Comparison of ENCODE assay signal across 8 cellular contexts in genomic region chr6:97049254-97050004, GRCh38.
DNase-seq lines count a peak whose midpoint lies in the region; ATAC-seq and TF ChIP-seq lines count a peak whose summit lies in the region.

No MANE protein-coding gene starts in this region.

- H3K4me1 ChIP-seq in naive thymus-derived CD4-positive, alpha-beta T cell (ENCODE audit: control insufficient read depth in 2 of 2, insufficient read depth in 2 of 2, low read length in 2 of 2), result no peaks in the 10 kb centered on the region
- no peaks in the 10 kb centered on the region for H3K4me1 ChIP-seq in effector memory CD4-positive, alpha-beta T cell (ENCODE audit: control insufficient read depth, insufficient read depth, low read length, poor library complexity, severe bottlenecking)

- CTCF ChIA-PET in naive thymus-derived CD4-positive, alpha-beta T cell (lab: Charles Lee), result no interaction called here

- H3K27ac Mint-ChIP-seq in CD14-positive monocyte, result peak overlapping the region in 4 of 7 donors; percentile 33 to 61 (median 48)
- peak overlapping the region in 6 of 9 donors; percentile 0 to 82 (median 29) for H3K27ac Mint-ChIP-seq in naive thymus-derived CD4-positive, alpha-beta T cell

- no peaks in the 10 kb centered on the region for H3K36me3 Mint-ChIP-seq in CD14-positive monocyte
- peaks cover 0 to 9% (median 0%) of the 10 kb centered on the region in 5 donors for H3K36me3 Mint-ChIP-seq in naive thymus-derived CD4-positive, alpha-beta T cell

- no peak overlapping the region for H3K4me3 ChIP-seq in naive thymus-derived CD4-positive, alpha-beta T cell (ENCODE audit: low read length)
- H3K4me3 ChIP-seq in effector memory CD4-positive, alpha-beta T cell (ENCODE audit: insufficient read depth, low read depth, low read length, poor library complexity, severe bottlenecking), result no peak overlapping the region

- H3K36me3 ChIP-seq in naive thymus-derived CD4-positive, alpha-beta T cell (ENCODE audit: control insufficient read depth in 2 of 3, insufficient read depth in 3 of 3, low read length in 3 of 3), result no peaks in the 10 kb centered on the region
- H3K36me3 ChIP-seq in effector memory CD4-positive, alpha-beta T cell (ENCODE audit: control insufficient read depth, insufficient read depth, low read length), result no peaks in the 10 kb centered on the region

- no peaks in the 10 kb centered on the region for H3K27me3 ChIP-seq in naive thymus-derived CD4-positive, alpha-beta T cell (ENCODE audit: control insufficient read depth in 2 of 2, insufficient read depth in 2 of 2, low read length in 2 of 2)
- no peaks in the 10 kb centered on the region for H3K27me3 ChIP-seq in effector memory CD4-positive, alpha-beta T cell (replicated peaks; ENCODE audit: control insufficient read depth, insufficient read depth, low read length, poor library complexity, severe bottlenecking)

- H3K4me3 Mint-ChIP-seq in CD14-positive monocyte, result peak overlapping the region in 1 of 2 donors; percentile 50
- peak overlapping the region in 4 of 10 donors; percentile 2 to 42 (median 22) for H3K4me3 Mint-ChIP-seq in naive thymus-derived CD4-positive, alpha-beta T cell

- no peak for TF ChIP-seq CTCF in CD14-positive monocyte (IDR thresholded peaks at IDR 0.05)

- no peaks in the 10 kb centered on the region for H3K9me3 ChIP-seq in naive thymus-derived CD4-positive, alpha-beta T cell (ENCODE audit: control insufficient read depth in 2 of 3, low read length in 3 of 3)
- no peaks in the 10 kb centered on the region for H3K9me3 ChIP-seq in effector memory CD4-positive, alpha-beta T cell (ENCODE audit: control insufficient read depth, low read length)

- no peak overlapping the region for H3K27ac ChIP-seq in naive thymus-derived CD4-positive, alpha-beta T cell (ENCODE audit: low read depth, low read length)
- no peak overlapping the region for H3K27ac ChIP-seq in effector memory CD4-positive, alpha-beta T cell (ENCODE audit: insufficient read depth, low read length, poor library complexity, severe bottlenecking)

- intact Hi-C loops in CD14-positive monocyte (cut with micrococcal nuclease), result no loop called here
- intact Hi-C loops in naive thymus-derived CD4-positive, alpha-beta T cell (cut with micrococcal nuclease), result loop anchor here in 1 of 2 donors (10.0 kb wide), 1 partner anchor 125 kb away; the partner anchor contains the start of gene KLHL32

- no peaks in the 10 kb centered on the region for H3K9me3 Mint-ChIP-seq in CD14-positive monocyte
- H3K9me3 Mint-ChIP-seq in naive thymus-derived CD4-positive, alpha-beta T cell, result no peaks in the 10 kb centered on the region

- peaks cover 0 to 2% (median under 1%) of the 10 kb centered on the region in 3 donors for H3K27me3 Mint-ChIP-seq in CD14-positive monocyte (ENCODE audit: low read depth in 3 of 3)
- H3K27me3 Mint-ChIP-seq in naive thymus-derived CD4-positive, alpha-beta T cell, result peaks cover 0 to 5% (median 0%) of the 10 kb centered on the region in 5 donors

- peak; percentile 97 for ATAC-seq in HG03103 (IDR thresholded peaks at IDR 0.05; ENCODE audit: low read depth, unreplicated experiment)
- ATAC-seq in naive thymus-derived CD4-positive, alpha-beta T cell, result peak; percentile 48

- peaks cover 19% of the 10 kb centered on the region for H3K4me1 Mint-ChIP-seq in CD14-positive monocyte
- peaks cover 0 to 13% (median 10%) of the 10 kb centered on the region in 7 donors for H3K4me1 Mint-ChIP-seq in naive thymus-derived CD4-positive, alpha-beta T cell

- POLR2A ChIA-PET in naive thymus-derived CD4-positive, alpha-beta T cell (lab: Charles Lee), result no interaction called here

- DNase-seq in CD14-positive monocyte (ENCODE audit: low spot score) (no peak), GM19240 (ENCODE audit: insufficient read length, low spot score) (peak; percentile 29), SW480 (ENCODE audit: low spot score) (peak; percentile 23), NK-92 (lab: John Stamatoyannopoulos, UW; ENCODE audit: unreplicated experiment) (no peak)
- no peak for DNase-seq in naive thymus-derived CD4-positive, alpha-beta T cell
- no peak for DNase-seq in effector CD8-positive, alpha-beta T cell (lab: John Stamatoyannopoulos, UW)
- no peak for DNase-seq in effector memory CD4-positive, alpha-beta T cell

Comparison
In these comparisons a context has a peak if more than half of its experiments do, and no peak if none do; other contexts are left out.
1. DNase-seq: peak in GM19240 (single experiment) and SW480 (single experiment); none in CD14-positive monocyte (single experiment), naive thymus-derived CD4-positive, alpha-beta T cell (0 of 9), effector CD8-positive, alpha-beta T cell (single experiment), effector memory CD4-positive, alpha-beta T cell (0 of 3) and NK-92 (single experiment).